In genomic region chr2:73269686-73270465, GRCh38 we compare ENCODE assay signal across 9 cellular contexts. TPM values are rescaled to one million over a fixed set of nuclear protein-coding genes. Genes with fewer than 3 reads are reported as not detected.
DNase-seq lines count a peak whose midpoint lies in the region; ATAC-seq and TF ChIP-seq lines count a peak whose summit lies in the region.
"Had no signal": no experiment of that assay in that cellular context is flagged by ENCODE, and none has a peak within 500 bp of the region (broad histone marks: within the 10 kb centered on the region; RNA-seq: fewer than 3 reads in every experiment).

No MANE protein-coding gene starts in this region.

- intact Hi-C loops in psoas muscle (cut with DNase I) = no loop called here

- TF ChIP-seq CTCF in KMS-11 (conservative IDR thresholded peaks at IDR 0.05; ENCODE audit: low read depth, low read length) (no peak), coronary artery (IDR thresholded peaks at IDR 0.05) (no peak), psoas muscle (IDR thresholded peaks at IDR 0.05) (no peak)

- H3K36me3 ChIP-seq in KMS-11 (ENCODE audit: insufficient read depth) = no peaks in the 10 kb centered on the region
- no peaks in the 10 kb centered on the region for H3K36me3 ChIP-seq in psoas muscle (ENCODE audit: insufficient read depth in 1 of 2, low read depth in 1 of 2)

- H4K20me1 ChIP-seq in KMS-11 (ENCODE audit: insufficient read depth) = no peaks in the 10 kb centered on the region

- no peak overlapping the region for H3K27ac ChIP-seq in KMS-11
- H3K27ac ChIP-seq in coronary artery = no peak overlapping the region
- no peak overlapping the region for H3K27ac ChIP-seq in psoas muscle

- ATAC-seq in psoas muscle (no peak), HG02678 (IDR thresholded peaks at IDR 0.05; ENCODE audit: unreplicated experiment) (no peak), GM21360 (IDR thresholded peaks at IDR 0.05; ENCODE audit: unreplicated experiment) (no peak)
- ATAC-seq: HepG2 had no signal

- DNase-seq in NCI-H2081 (lab: John Stamatoyannopoulos, UW) (peak; percentile 28 to 42), NCI-H2081 treated with DMSO at 0.1 percent for 48 hours (lab: John Stamatoyannopoulos, UW) (no peak), coronary artery (ENCODE audit: low spot score) (no peak), psoas muscle (no peak), kidney glomerular epithelial cell (lab: John Stamatoyannopoulos, UW) (no peak)

- 16 to 25% (median 19%) methylated on average over 14 to 22 of the region's 22 CpGs for WGBS in psoas muscle, 3 donors

- H3K27me3 ChIP-seq in KMS-11 (ENCODE audit: insufficient read depth, low read depth) = no peaks in the 10 kb centered on the region
- H3K27me3 ChIP-seq in psoas muscle (ENCODE audit: insufficient read depth in 3 of 3, low read length in 2 of 3) = peaks cover 0 to 53% (median 24%) of the 10 kb centered on the region in 3 donors

- H3K4me3 ChIP-seq in KMS-11 (IDR thresholded peaks at IDR 0.05; ENCODE audit: insufficient read depth, low read depth, low read length) = no peak overlapping the region
- H3K4me3 ChIP-seq in coronary artery = peak overlapping the region; percentile 39
- peak overlapping the region; percentile 46 for H3K4me3 ChIP-seq in psoas muscle

- H3K4me1 ChIP-seq in KMS-11 (ENCODE audit: low read depth, poor library complexity, severe bottlenecking) (no peaks in the 10 kb centered on the region), psoas muscle (no peaks in the 10 kb centered on the region)

- no peak overlapping the region for H3K4me2 ChIP-seq in KMS-11

- H2AFZ ChIP-seq in KMS-11 (ENCODE audit: low read depth) = peak overlapping the region; percentile 7; the same call in 1 of the 2 replicates

- no peak overlapping the region for H3K9ac ChIP-seq in KMS-11

- peaks cover 4% of the 10 kb centered on the region; the same call in 1 of the 2 replicates for H3K79me2 ChIP-seq in KMS-11 (ENCODE audit: insufficient read depth, low read depth)

- H3K9me3 ChIP-seq in psoas muscle = no peaks in the 10 kb centered on the region

RNA-seq across cellular contexts. Expression of gene FBXO41, which starts 14.4 kb away (rescaled TPM):
- under 1 TPM; 0.15 to 0.46 (median 0.23) TPM for total RNA-seq in psoas muscle
- under 1 TPM; 0.03 to 0.09 (median 0.07) TPM for polyA plus RNA-seq in psoas muscle

RNA-seq across cellular contexts. Expression of gene EGR4, which starts 23.5 kb away (rescaled TPM):
- not detected for total RNA-seq in psoas muscle
- polyA plus RNA-seq in psoas muscle = not detected
- total RNA-seq: HepG2 had no signal
- polyA plus RNA-seq: HepG2 had no signal

RNA-seq across cellular contexts. Expression of gene CCT7, which starts 35.8 kb away (rescaled TPM):
- 100 to 1,000 TPM; 249 to 280 (median 268) TPM for total RNA-seq in psoas muscle
- polyA plus RNA-seq in psoas muscle = 100 to 1,000 TPM; 255 to 316 (median 288) TPM

RNA-seq across cellular contexts. Expression of gene PRADC1, which starts 36.8 kb away (rescaled TPM):
- total RNA-seq in psoas muscle = 10 to 100 TPM; 53.6 to 98.3 (median 63.7) TPM
- polyA plus RNA-seq in psoas muscle = 100 to 1,000 TPM in 1 of 3 donors, 10 to 100 TPM in 2; 87.6 to 118 (median 99.9) TPM

RNA-seq across cellular contexts. Expression of gene SMYD5, which starts 55.8 kb away (rescaled TPM):
- total RNA-seq in psoas muscle = 10 to 100 TPM; 17.1 to 23.0 (median 19.7) TPM
- 10 to 100 TPM; 14.7 to 42.0 (median 28.4) TPM for polyA plus RNA-seq in psoas muscle

Comparison
In these comparisons a context has a peak if more than half of its experiments do, and no peak if none do; other contexts are left out.
1. DNase-seq: peak in NCI-H2081 (2 of 2); none in NCI-H2081 treated with DMSO at 0.1 percent for 48 hours (single experiment), coronary artery (single experiment), psoas muscle (0 of 2) and kidney glomerular epithelial cell (single experiment).